Comparison of ENCODE assay signal across 30 cellular contexts in the genomic region with DNA sequence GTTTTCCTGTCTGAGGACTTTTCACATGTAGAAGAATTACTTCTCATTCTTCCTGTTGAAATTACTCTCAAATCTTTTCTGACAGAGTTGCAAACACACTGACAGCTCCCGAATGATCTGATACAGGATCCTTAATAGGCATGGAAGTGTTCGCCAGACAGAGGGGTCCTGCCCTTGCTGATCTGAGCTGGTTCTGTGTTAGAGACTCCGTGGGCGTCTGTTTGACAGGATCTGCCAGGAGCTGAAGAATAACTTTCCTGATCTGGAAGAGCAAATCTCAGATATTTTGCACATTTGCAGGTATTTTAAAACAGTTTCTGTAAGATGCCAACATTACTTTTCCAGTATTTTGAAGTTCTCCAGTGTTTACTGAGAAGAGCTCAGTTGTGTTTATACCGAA.
DNase-seq lines count a peak whose midpoint lies in the region; ATAC-seq, FAIRE-seq and TF ChIP-seq lines count a peak whose summit lies in the region.
"Had no signal": no experiment of that assay in that cellular context is flagged by ENCODE, and none has a peak within 500 bp of the region (broad histone marks: within the 10 kb centered on the region; RNA-seq: fewer than 3 reads in every experiment).

No MANE protein-coding gene starts in this region.

- H3K9ac ChIP-seq in K562 (ENCODE audit: insufficient read depth in 1 of 2, low read depth in 2 of 2, low read length in 2 of 2) (no peak overlapping the region; a peak in 1 of 4 replicates), skeletal muscle tissue (ENCODE audit: low read depth in 1 of 3, low read length in 3 of 3) (no peak overlapping the region)
- H3K9ac ChIP-seq: BLaER1 had no signal

- TF ChIP-seq RAD21 in K562 (CRISPR knock-in tag; conservative IDR thresholded peaks at IDR 0.05 in 1 of 2, IDR thresholded peaks at IDR 0.05 in 1 of 2) = no peak

- peaks cover 9% of the 10 kb centered on the region for H3K4me1 Mint-ChIP-seq in type B pancreatic cell (ENCODE audit: unreplicated experiment)

- FAIRE-seq in K562 (lab: Jason Lieb, UNC) = no peak
- no peak for FAIRE-seq in pancreas (lab: Jason Lieb, UNC)
- FAIRE-seq: A204.1, GM12878, GM12892, GM18507, GM19239 had no signal

- POLR2A ChIA-PET in K562 (lab: Yijun Ruan, JAX) = interaction anchor here (0.6 to 1.5 kb wide), 5 partner anchors 12 to 348 kb away, joined by 3 to 4 read pairs (median 3); no protein-coding TSS in a partner anchor

- no peaks in the 10 kb centered on the region for H3K36me3 ChIP-seq in K562 (ENCODE audit: control insufficient read depth, insufficient read depth, low read length)
- H3K36me3 ChIP-seq in psoas muscle (ENCODE audit: insufficient read depth in 1 of 2, low read depth in 1 of 2) = no peaks in the 10 kb centered on the region
- no peaks in the 10 kb centered on the region for H3K36me3 ChIP-seq in skeletal muscle tissue (ENCODE audit: control insufficient read depth in 3 of 3, insufficient read depth in 3 of 3, low read length in 3 of 3)
- no peaks in the 10 kb centered on the region for H3K36me3 ChIP-seq in pancreas
- H3K36me3 ChIP-seq: BE2C, BLaER1 had no signal

- DNase-seq in K562 (ENCODE audit: extremely low read depth in 1 of 4, low spot score in 3 of 4) (no peak), mesenteric fat pad (ENCODE audit: low spot score) (peak; percentile 60), psoas muscle (no peak), NCI-H1048 (lab: John Stamatoyannopoulos, UW) (no peak), pancreas (no peak), type B pancreatic cell (ENCODE audit: extremely low spot score, unreplicated experiment) (no peak)
- DNase-seq: 8988T; ACHN; BE2C; C1 segment of cervical spinal cord; CD4-positive, alpha-beta memory T cell; CD4-positive, CD25-positive, alpha-beta regulatory T cell; CD8-positive, alpha-beta memory T cell; COR-L47; DMS 273 treated with DMSO at 0.1 percent for 48 hours; DMS153; DMS53; DMS79; DND-41; EL; GDM1 had no signal

- no peak overlapping the region for H3K27ac Mint-ChIP-seq in type B pancreatic cell
- H3K27ac Mint-ChIP-seq: CD4-positive, CD25-positive, alpha-beta regulatory T cell had no signal

- no peaks in the 10 kb centered on the region for H3K79me2 ChIP-seq in K562 (ENCODE audit: control insufficient read depth, insufficient read depth, low read length)

- H3K9me3 ChIP-seq in K562 (replicated peaks; ENCODE audit: control insufficient read depth, insufficient read depth, low read depth, low read length) = no peaks in the 10 kb centered on the region
- no peaks in the 10 kb centered on the region for H3K9me3 ChIP-seq in psoas muscle
- no peaks in the 10 kb centered on the region for H3K9me3 ChIP-seq in skeletal muscle tissue (ENCODE audit: control insufficient read depth in 3 of 3, low read length in 3 of 3)
- no peaks in the 10 kb centered on the region for H3K9me3 ChIP-seq in pancreas
- H3K9me3 ChIP-seq: BE2C had no signal

- peak overlapping the region; percentile 49; the same call in 1 of the 2 replicates for H2AFZ ChIP-seq in K562 (ENCODE audit: low read depth, low read length)

- H3K9me1 ChIP-seq in K562 (ENCODE audit: control insufficient read depth, insufficient read depth, low read length) = no peaks in the 10 kb centered on the region

- TF ChIP-seq EP300 in K562 (IDR thresholded peaks at IDR 0.05; ENCODE audit: low read length) = no peak

- in situ Hi-C loops in K562 (cut with MboI) = no loop called here

- CTCF ChIA-PET in K562 (lab: Yijun Ruan, JAX; ENCODE audit: low intra/inter-chr PET ratio) = interaction anchor here (0.7 kb wide), 1 partner anchor 50 kb away, joined by 3 read pairs; no protein-coding TSS in a partner anchor

- H3K9me3 Mint-ChIP-seq in type B pancreatic cell = no peaks in the 10 kb centered on the region
- H3K9me3 Mint-ChIP-seq: CD4-positive, alpha-beta memory T cell; CD4-positive, CD25-positive, alpha-beta regulatory T cell; CD8-positive, alpha-beta memory T cell had no signal

- no peak for ATAC-seq in K562
- ATAC-seq in psoas muscle = no peak
- no peak for ATAC-seq in GM18519 (IDR thresholded peaks at IDR 0.05; ENCODE audit: low FRiP score, unreplicated experiment)
- no peak for ATAC-seq in pancreas
- ATAC-seq: GM12878 had no signal

- peaks cover 17 to 34% of the 10 kb centered on the region in 2 experiments for H3K4me1 ChIP-seq in K562 (replicated peaks in 1 of 2; ENCODE audit: control insufficient read depth in 2 of 2, insufficient read depth in 2 of 2, low read length in 2 of 2)
- H3K4me1 ChIP-seq in psoas muscle = peaks cover 19% of the 10 kb centered on the region
- peaks cover 23 to 41% (median 38%) of the 10 kb centered on the region in 3 donors for H3K4me1 ChIP-seq in skeletal muscle tissue (ENCODE audit: control insufficient read depth in 3 of 3, insufficient read depth in 3 of 3, low read length in 3 of 3)
- H3K4me1 ChIP-seq in pancreas = peaks cover 0 to 8% (median 0%) of the 10 kb centered on the region in 3 donors
- H3K4me1 ChIP-seq: BE2C had no signal

- intact Hi-C loops in K562 (cut with micrococcal nuclease) (loop anchor here (10.0 kb wide), 1 partner anchor 344 kb away; no protein-coding TSS in a partner anchor), psoas muscle (cut with DNase I) (no loop called here), pancreas (cut with DNase I) (no loop called here)

- H4K20me1 ChIP-seq in K562 (replicated peaks; ENCODE audit: control insufficient read depth, insufficient read depth, low read length) = no peaks in the 10 kb centered on the region
- H4K20me1 ChIP-seq: BLaER1 had no signal

- H3K27me3 ChIP-seq in K562 (ENCODE audit: control insufficient read depth in 2 of 2, insufficient read depth in 2 of 2, low read length in 2 of 2) = no peaks in the 10 kb centered on the region; a peak in 1 of 5 replicates
- no peaks in the 10 kb centered on the region for H3K27me3 ChIP-seq in psoas muscle (ENCODE audit: insufficient read depth in 3 of 3, low read length in 2 of 3)
- no peaks in the 10 kb centered on the region for H3K27me3 ChIP-seq in skeletal muscle tissue (ENCODE audit: control insufficient read depth in 3 of 3, insufficient read depth in 3 of 3, low read length in 3 of 3)
- H3K27me3 ChIP-seq in pancreas = no peaks in the 10 kb centered on the region
- H3K27me3 ChIP-seq: BE2C, BLaER1 had no signal

- no peaks in the 10 kb centered on the region for H3K36me3 Mint-ChIP-seq in type B pancreatic cell
- H3K36me3 Mint-ChIP-seq: CD14-positive monocyte; CD4-positive, CD25-positive, alpha-beta regulatory T cell had no signal

- H3K4me3 ChIP-seq in K562 (no peak overlapping the region), psoas muscle (no peak overlapping the region), skeletal muscle tissue (ENCODE audit: low read length in 3 of 3) (no peak overlapping the region), pancreas (no peak overlapping the region)
- H3K4me3 ChIP-seq: BLaER1, GM12878 had no signal

- BruUV-seq in K562 (replicated peaks; lab: Mats Ljungman, UMichigan) = no TSS peak

- H3K27ac ChIP-seq in K562 (ENCODE audit: extremely low read depth, low read depth, low read length) (no peak overlapping the region), psoas muscle (peak overlapping the region; percentile 97), skeletal muscle tissue (ENCODE audit: low read depth, low read length) (peak overlapping the region; percentile 97), pancreas (no peak overlapping the region)

- TF ChIP-seq POLR2A in K562 (conservative IDR thresholded peaks at IDR 0.05) = no peak

- no peak overlapping the region for H3K4me2 ChIP-seq in K562 (ENCODE audit: insufficient read depth, low read length)

- WGBS in K562 (ENCODE audit: insufficient coverage, low coverage, missing lambda C conversion rate) = 31% methylated on average over 5 of the region's 5 CpGs
- WGBS in psoas muscle, 3 donors = 64 to 70% (median 68%) methylated on average over 5 of the region's 5 CpGs
- WGBS in pancreas, 2 donors = 62 to 64% methylated on average over 5 of the region's 5 CpGs

- H3K4me3 Mint-ChIP-seq in type B pancreatic cell = no peak overlapping the region
- H3K4me3 Mint-ChIP-seq: CD14-positive monocyte; CD4-positive, alpha-beta memory T cell; CD4-positive, CD25-positive, alpha-beta regulatory T cell had no signal

- H3K27me3 Mint-ChIP-seq in type B pancreatic cell = peaks cover 27% of the 10 kb centered on the region

- TF ChIP-seq CTCF in K562 (IDR thresholded peaks at IDR 0.05 in 2 of 3, conservative IDR thresholded peaks at IDR 0.05 in 1 of 3; ENCODE audit: insufficient read depth in 2 of 3, low read depth in 1 of 3, low read length in 3 of 3) (no peak), psoas muscle (IDR thresholded peaks at IDR 0.05) (no peak), pancreas (IDR thresholded peaks at IDR 0.05) (no peak), type B pancreatic cell (conservative IDR thresholded peaks at IDR 0.05) (no peak)

TF ChIP-seq in K562, 482 proteins besides CTCF, POLR2A, EP300 and RAD21:
- TF ChIP-seq ZC3H4 (CRISPR knock-in tag; IDR thresholded peaks at IDR 0.05; ENCODE audit: borderline replicate concordance) (no peak), SP2 (IDR thresholded peaks at IDR 0.05; ENCODE audit: extremely low read depth, low read depth, low read length, poor library complexity, severe bottlenecking) (no peak), PTRF (tag; IDR thresholded peaks at IDR 0.05) (no peak), RBM25 (IDR thresholded peaks at IDR 0.05; ENCODE audit: low read depth, low read length, severe bottlenecking) (no peak), IRF9 (tag; IDR thresholded peaks at IDR 0.05) (no peak), EGR1 (conservative IDR thresholded peaks at IDR 0.05) (peak; percentile 35; the same call in 1 of the 2 replicates), RAD51 (IDR thresholded peaks at IDR 0.05; ENCODE audit: borderline replicate concordance, low read depth) (no peak)

Comparison
In these comparisons a context has a peak if more than half of its experiments do, and no peak if none do; other contexts are left out.
1. H3K27ac ChIP-seq: peak in psoas muscle (single experiment) and skeletal muscle tissue (single experiment); none in K562 (single experiment) and pancreas (0 of 4).